Comparison of ENCODE assay signal across 13 cellular contexts in the genomic region with DNA sequence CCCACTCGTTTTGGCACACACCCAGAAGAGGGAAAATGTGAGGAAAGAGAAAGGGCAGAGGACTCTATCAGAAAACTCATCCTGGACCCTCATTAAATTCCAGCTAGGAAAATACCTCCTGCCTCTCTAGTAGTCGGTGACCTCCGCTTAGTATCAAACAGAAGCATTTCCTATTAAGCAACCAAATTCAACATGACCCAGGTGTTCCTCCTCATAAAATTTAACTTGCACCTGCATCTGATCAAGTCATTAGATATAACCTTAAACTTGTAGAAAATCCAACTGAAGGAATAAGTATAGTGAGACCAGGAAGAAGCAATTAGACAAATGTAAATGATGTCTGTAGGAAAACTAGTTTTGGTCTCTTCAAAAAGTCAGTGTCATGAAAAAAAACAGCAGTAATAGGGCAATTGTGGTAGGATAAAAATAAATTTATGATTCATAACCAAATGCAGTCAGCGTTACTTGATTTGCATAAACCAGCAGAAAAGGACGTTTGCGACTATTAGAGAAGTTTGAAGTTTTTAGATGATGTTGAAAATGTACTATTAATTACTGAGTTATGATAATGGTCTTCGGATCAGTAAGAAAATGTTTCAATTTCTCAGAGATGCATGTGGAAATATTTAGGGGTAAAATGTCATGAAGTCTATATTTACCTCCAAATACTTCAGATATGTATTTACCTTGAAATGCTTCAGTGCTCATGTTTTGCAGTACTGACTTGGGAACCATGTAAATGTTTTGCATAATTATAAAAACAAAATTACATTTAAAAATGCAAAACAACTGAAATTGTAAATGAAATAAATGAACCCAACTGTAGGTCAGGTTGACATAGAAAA. TPM values are rescaled to one million over a fixed set of nuclear protein-coding genes. Genes with fewer than 3 reads are reported as not detected.
DNase-seq lines count a peak whose midpoint lies in the region; ATAC-seq and TF ChIP-seq lines count a peak whose summit lies in the region.
"Had no signal": no experiment of that assay in that cellular context is flagged by ENCODE, and none has a peak within 500 bp of the region (broad histone marks: within the 10 kb centered on the region; RNA-seq: fewer than 3 reads in every experiment).

No MANE protein-coding gene starts in this region.

- no peak for DNase-seq in activated CD4-positive, alpha-beta T cell treated with anti-CD3 and anti-CD28 coated beads, Interleukin-2, amount 10 ng/mL, durations not matched to agents 24 days and 14 days
- no peak for DNase-seq in activated CD4-positive, alpha-beta T cell treated with anti-CD3 and anti-CD28 coated beads for 48 hours
- DNase-seq in mucosa of descending colon = no peak
- DNase-seq in stimulated activated naive CD4-positive, alpha-beta T cell treated with Interleukin-2 at 50 U/mL for 16 hours (lab: John Stamatoyannopoulos, UW) = no peak
- no peak for DNase-seq in HEK293T (ENCODE audit: extremely low spot score)
- DNase-seq in hepatic stellate cell (ENCODE audit: low spot score) = no peak
- DNase-seq: ACHN; activated CD4-positive, alpha-beta T cell treated with anti-CD3 and anti-CD28 coated beads, Interleukin-2, amount 50 U/mL, for 1 hour; NK-92 treated with Interleukin-12 subunit alpha and Interleukin-12 subunit beta, amount 100 ng/mL, for 24 hours had no signal

- peaks cover 16% of the 10 kb centered on the region for H3K36me3 Mint-ChIP-seq in activated CD4-positive, alpha-beta T cell treated with anti-CD3 and anti-CD28 coated beads, Interleukin-2, amount 10 ng/mL, durations not matched to agents 24 days and 14 days (ENCODE audit: low read depth)

- POLR2A ChIA-PET in HEK293T (lab: Yijun Ruan, JAX) = no interaction called here

- no peak overlapping the region for H3K4me3 Mint-ChIP-seq in activated CD4-positive, alpha-beta T cell treated with anti-CD3 and anti-CD28 coated beads, Interleukin-2, amount 10 ng/mL, durations not matched to agents 24 days and 14 days

- H3K27ac Mint-ChIP-seq in activated CD4-positive, alpha-beta T cell treated with anti-CD3 and anti-CD28 coated beads, Interleukin-2, amount 10 ng/mL, durations not matched to agents 24 days and 14 days = peak overlapping the region; percentile 65

- CTCF ChIA-PET in HEK293T (lab: Yijun Ruan, JAX) = no interaction called here

- intact Hi-C loops in activated CD4-positive, alpha-beta T cell treated with anti-CD3 and anti-CD28 coated beads, Interleukin-2, amount 10 ng/mL, durations not matched to agents 24 days and 14 days (cut with micrococcal nuclease) = no loop called here
- intact Hi-C loops in mucosa of descending colon (cut with DNase I, micrococcal nuclease) = no loop called here

- no peak for TF ChIP-seq CTCF in mucosa of descending colon (IDR thresholded peaks at IDR 0.05)

- no peak overlapping the region for H3K4me3 ChIP-seq in mucosa of descending colon

- H3K4me1 ChIP-seq in mucosa of descending colon (ENCODE audit: low read depth) = peaks cover 16% of the 10 kb centered on the region

- ATAC-seq in GM21786 (IDR thresholded peaks at IDR 0.05; ENCODE audit: unreplicated experiment) = peak; percentile 40
- ATAC-seq in HG03575 (IDR thresholded peaks at IDR 0.05; ENCODE audit: extremely low read depth, insufficient number of reproducible peaks, low FRiP score, unreplicated experiment) = peak; percentile 34
- peak; percentile 13 for ATAC-seq in mucosa of descending colon

- H3K9me3 ChIP-seq in mucosa of descending colon = no peaks in the 10 kb centered on the region

- H3K4me1 Mint-ChIP-seq in activated CD4-positive, alpha-beta T cell treated with anti-CD3 and anti-CD28 coated beads, Interleukin-2, amount 10 ng/mL, durations not matched to agents 24 days and 14 days = peaks cover 40% of the 10 kb centered on the region

- H3K27me3 Mint-ChIP-seq in activated CD4-positive, alpha-beta T cell treated with anti-CD3 and anti-CD28 coated beads, Interleukin-2, amount 10 ng/mL, durations not matched to agents 24 days and 14 days = no peaks in the 10 kb centered on the region

- no peaks in the 10 kb centered on the region for H3K36me3 ChIP-seq in mucosa of descending colon (ENCODE audit: low read depth)

- no peaks in the 10 kb centered on the region for H3K9me3 Mint-ChIP-seq in activated CD4-positive, alpha-beta T cell treated with anti-CD3 and anti-CD28 coated beads, Interleukin-2, amount 10 ng/mL, durations not matched to agents 24 days and 14 days

TF ChIP-seq in HEK293T, 16 proteins besides CTCF, POLR2A, EP300 and RAD21:
- no peak for TF ChIP-seq ZNF384 (IDR thresholded peaks at IDR 0.05)

RNA-seq across cellular contexts. Expression of a gene that starts 44.6 kb away (rescaled TPM):
- total RNA-seq in activated CD4-positive, alpha-beta T cell treated with anti-CD3 and anti-CD28 coated beads, Interleukin-2, amount 10 ng/mL, durations not matched to agents 24 days and 14 days = not detected in 2 replicates
- not detected for total RNA-seq in mucosa of descending colon
- total RNA-seq: HT1080, myocyte had no signal
